ENCODE assay signal across 37 cellular contexts in genomic region chr7:132495931-132496330, GRCh38.
"Had no signal": no experiment of that assay in that cellular context is flagged by ENCODE, and none has a peak within 500 bp of the region (broad histone marks: within the 10 kb centered on the region; RNA-seq: fewer than 3 reads in every experiment).

No MANE protein-coding gene starts in this region.

- H3K4me3 Mint-ChIP-seq: activated CD4-positive, alpha-beta memory T cell treated with anti-CD3 and anti-CD28 coated beads, Interleukin-2, amount 10 ng/mL, durations not matched to agents 7 days and 5 days; activated CD8-positive, alpha-beta memory T cell treated with anti-CD3 and anti-CD28 coated beads, Interleukin-2, amount 10 ng/mL, durations not matched to agents 7 days and 5 days; activated naive CD8-positive, alpha-beta T cell treated with anti-CD3 and anti-CD28 coated beads for 36 hours; IgD-negative memory B cell had no signal

- H3K27ac Mint-ChIP-seq: activated CD4-positive, alpha-beta memory T cell treated with anti-CD3 and anti-CD28 coated beads, Interleukin-2, amount 10 ng/mL, durations not matched to agents 7 days and 5 days; activated CD8-positive, alpha-beta memory T cell treated with anti-CD3 and anti-CD28 coated beads, Interleukin-2, amount 10 ng/mL, durations not matched to agents 7 days and 5 days; activated naive CD8-positive, alpha-beta T cell treated with anti-CD3 and anti-CD28 coated beads for 36 hours; IgD-negative memory B cell had no signal

- H3K9me3 Mint-ChIP-seq: activated CD4-positive, alpha-beta memory T cell treated with anti-CD3 and anti-CD28 coated beads, Interleukin-2, amount 10 ng/mL, durations not matched to agents 7 days and 5 days had no signal

- H3K36me3 Mint-ChIP-seq: activated CD8-positive, alpha-beta memory T cell treated with anti-CD3 and anti-CD28 coated beads, Interleukin-2, amount 10 ng/mL, durations not matched to agents 7 days and 5 days; activated naive CD8-positive, alpha-beta T cell treated with anti-CD3 and anti-CD28 coated beads for 36 hours; IgD-negative memory B cell had no signal

- H3K27me3 Mint-ChIP-seq: activated CD8-positive, alpha-beta memory T cell treated with anti-CD3 and anti-CD28 coated beads, Interleukin-2, amount 10 ng/mL, durations not matched to agents 7 days and 5 days; activated naive CD8-positive, alpha-beta T cell treated with anti-CD3 and anti-CD28 coated beads for 36 hours had no signal

- ATAC-seq: activated CD8-positive, alpha-beta memory T cell treated with anti-CD3 and anti-CD28 coated beads, Interleukin-2, amount 10 ng/mL, durations not matched to agents 7 days and 5 days; SK-N-SH treated with all-trans-retinoic acid at 6 μM for 48 hours had no signal

- DNase-seq: activated CD4-positive, alpha-beta memory T cell treated with anti-CD3 and anti-CD28 coated beads, Interleukin-2, amount 10 ng/mL, durations not matched to agents 7 days and 5 days; activated CD4-positive, alpha-beta T cell treated with anti-CD3 and anti-CD28 coated beads for 1 hour; activated CD4-positive, alpha-beta T cell treated with anti-CD3 and anti-CD28 coated beads for 48 hours; activated CD4-positive, CD25-positive, alpha-beta regulatory T cell; activated CD8-positive, alpha-beta memory T cell treated with anti-CD3 and anti-CD28 coated beads for 24 hours; activated CD8-positive, alpha-beta memory T cell treated with anti-CD3 and anti-CD28 coated beads, Interleukin-2, amount 10 ng/mL, durations not matched to agents 7 days and 5 days; activated CD8-positive, alpha-beta memory T cell treated with anti-CD3 and anti-CD28 coated beads, Interleukin-2, amount 50 U/mL, for 48 hours; activated effector memory CD4-positive, alpha-beta T cell treated with Interleukin-2 at 50 U/mL for 16 hours; activated naive CD4-positive, alpha-beta T cell treated with anti-CD3 and anti-CD28 coated beads, Interleukin-2, amount 50 U/mL, for 16 hours; activated naive CD8-positive, alpha-beta T cell treated with anti-CD3 and anti-CD28 coated beads for 36 hours; activated T-cell treated with anti-CD3 and anti-CD28 coated beads, Interleukin-2, amount 50 U/mL, for 48 hours; amniotic stem cell; aorta; brain microvascular endothelial cell; central memory CD4-positive, alpha-beta T cell; Karpas-422; KBM-7; MM.1S; NCI-H1092 treated with DMSO at 0.1 percent for 48 hours; NCI-H1417; NCI-H146; NCI-H187; NCI-H2029 treated with DMSO at 0.1 percent for 48 hours; NCI-H2107; NCI-H2171; NCI-H446 treated with DMSO at 0.1 percent for 48 hours; NCI-H524; NCI-H69; NCI-H82; SHP77 treated with DMSO at 0.1 percent for 48 hours; SW 1271; T-helper 1 cell; T-helper 2 cell; T-helper 9 cell; WERI-Rb-1 had no signal

- H3K4me1 Mint-ChIP-seq: activated CD4-positive, alpha-beta memory T cell treated with anti-CD3 and anti-CD28 coated beads, Interleukin-2, amount 10 ng/mL, durations not matched to agents 7 days and 5 days had no signal
